ENCODE assay signal across 11 cellular contexts in the genomic region with DNA sequence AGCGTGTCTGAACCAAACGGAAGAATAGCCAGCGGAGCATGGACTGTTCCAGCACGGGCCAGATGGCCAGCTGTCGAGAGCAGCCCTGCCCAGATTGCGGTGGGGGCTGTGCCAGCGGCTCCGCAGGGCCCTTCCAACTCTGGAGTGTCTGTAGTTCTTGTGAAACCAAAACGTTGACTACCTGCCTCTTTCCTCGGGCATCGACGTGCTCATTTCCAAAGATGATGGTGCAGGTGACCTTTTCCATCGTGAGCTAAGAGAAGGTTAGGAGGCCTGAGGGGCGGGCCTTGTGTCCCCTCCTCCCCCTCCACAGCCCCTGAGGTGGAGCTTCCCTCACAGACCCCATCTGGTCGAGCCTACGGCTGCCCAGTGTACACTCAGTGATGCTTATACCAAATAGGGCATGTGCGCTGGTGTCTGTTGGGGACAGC. TPM values are rescaled to one million over a fixed set of nuclear protein-coding genes. Genes with fewer than 3 reads are reported as not detected.
DNase-seq lines count a peak whose midpoint lies in the region; ATAC-seq and TF ChIP-seq lines count a peak whose summit lies in the region.
"Had no signal": no experiment of that assay in that cellular context is flagged by ENCODE, and none has a peak within 500 bp of the region (broad histone marks: within the 10 kb centered on the region; RNA-seq: fewer than 3 reads in every experiment).

No MANE protein-coding gene starts in this region.

- H3K27me3 ChIP-seq in vagina, result no peaks in the 10 kb centered on the region
- H3K27me3 ChIP-seq: esophagus muscularis mucosa had no signal

- no peak for DNase-seq in stimulated activated naive CD8-positive, alpha-beta T cell treated with anti-CD3 and anti-CD28 coated beads, Interleukin-15, Interleukin-2, amounts not matched to agents 100 U/mL and 50 U/mL, for 24 hours
- DNase-seq in stimulated activated naive CD8-positive, alpha-beta T cell treated with anti-CD3 and anti-CD28 coated beads, Interleukin-15, amount 100 ng/mL, for 72 hours, result no peak
- DNase-seq in coronary artery (ENCODE audit: low spot score), result no peak
- DNase-seq in medulla oblongata (ENCODE audit: extremely low spot score), result peak; percentile 63
- no peak for DNase-seq in vagina (ENCODE audit: extremely low spot score in 2 of 2)
- no peak for DNase-seq in ecto neural progenitor cell (ENCODE audit: low spot score)
- DNase-seq in UCSD-AML1 (lab: John Stamatoyannopoulos, UW; ENCODE audit: unreplicated experiment), result no peak
- no peak for DNase-seq in GDM1 (lab: John Stamatoyannopoulos, UW)
- DNase-seq: IMR-90, T-helper 1 cell had no signal

- peak overlapping the region; percentile 11 to 39 for H3K27ac ChIP-seq in coronary artery
- peak overlapping the region; percentile 54 for H3K27ac ChIP-seq in vagina

- no peaks in the 10 kb centered on the region for H3K9me3 Mint-ChIP-seq in stimulated activated naive CD8-positive, alpha-beta T cell treated with anti-CD3 and anti-CD28 coated beads, Interleukin-15, amount 100 ng/mL, for 72 hours

- TF ChIP-seq CTCF in coronary artery (IDR thresholded peaks at IDR 0.05) (no peak), vagina (IDR thresholded peaks at IDR 0.05) (no peak)

- intact Hi-C loops in vagina (cut with DNase I), result no loop called here

- H3K27me3 Mint-ChIP-seq in stimulated activated naive CD8-positive, alpha-beta T cell treated with anti-CD3 and anti-CD28 coated beads, Interleukin-15, amount 100 ng/mL, for 72 hours, result no peaks in the 10 kb centered on the region

- ATAC-seq in stimulated activated naive CD8-positive, alpha-beta T cell treated with anti-CD3 and anti-CD28 coated beads, Interleukin-15, Interleukin-2, amounts not matched to agents 100 U/mL and 50 U/mL, for 24 hours, result peak; percentile 29
- ATAC-seq in stimulated activated naive CD8-positive, alpha-beta T cell treated with anti-CD3 and anti-CD28 coated beads, Interleukin-15, amount 100 ng/mL, for 72 hours, result no peak

- no peaks in the 10 kb centered on the region for H3K9me3 ChIP-seq in vagina
- H3K9me3 ChIP-seq: esophagus muscularis mucosa had no signal

- H3K4me1 Mint-ChIP-seq in stimulated activated naive CD8-positive, alpha-beta T cell treated with anti-CD3 and anti-CD28 coated beads, Interleukin-15, amount 100 ng/mL, for 72 hours, result peaks cover 28% of the 10 kb centered on the region

- H3K4me3 ChIP-seq in coronary artery, result no peak overlapping the region
- H3K4me3 ChIP-seq in vagina, result no peak overlapping the region
- H3K4me3 ChIP-seq: esophagus muscularis mucosa had no signal

- H3K36me3 ChIP-seq in vagina, result peaks cover 0 to 15% of the 10 kb centered on the region in 2 donors

- H3K27ac Mint-ChIP-seq in stimulated activated naive CD8-positive, alpha-beta T cell treated with anti-CD3 and anti-CD28 coated beads, Interleukin-15, amount 100 ng/mL, for 72 hours, result no peak overlapping the region

- TF ChIP-seq POLR2A in vagina (IDR thresholded peaks at IDR 0.05), result no peak

- H3K4me1 ChIP-seq in vagina, result peaks cover 42% of the 10 kb centered on the region

- no peak overlapping the region for H3K4me3 Mint-ChIP-seq in stimulated activated naive CD8-positive, alpha-beta T cell treated with anti-CD3 and anti-CD28 coated beads, Interleukin-15, amount 100 ng/mL, for 72 hours

RNA-seq across cellular contexts. Expression of gene C20orf144, which starts 12.9 kb away (rescaled TPM):
- total RNA-seq in vagina, result not detected

RNA-seq across cellular contexts. Expression of gene ACTL10, which starts 17.5 kb away (rescaled TPM):
- 1.5 TPM for total RNA-seq in vagina

RNA-seq across cellular contexts. Expression of gene NECAB3, which starts 25.0 kb away (rescaled TPM):
- 29.2 TPM for total RNA-seq in vagina

RNA-seq across cellular contexts. Expression of gene E2F1, which starts 37.0 kb away (rescaled TPM):
- 0.49 TPM for total RNA-seq in vagina
